Comparison of ENCODE assay signal across 1 cellular context in the genomic region with DNA sequence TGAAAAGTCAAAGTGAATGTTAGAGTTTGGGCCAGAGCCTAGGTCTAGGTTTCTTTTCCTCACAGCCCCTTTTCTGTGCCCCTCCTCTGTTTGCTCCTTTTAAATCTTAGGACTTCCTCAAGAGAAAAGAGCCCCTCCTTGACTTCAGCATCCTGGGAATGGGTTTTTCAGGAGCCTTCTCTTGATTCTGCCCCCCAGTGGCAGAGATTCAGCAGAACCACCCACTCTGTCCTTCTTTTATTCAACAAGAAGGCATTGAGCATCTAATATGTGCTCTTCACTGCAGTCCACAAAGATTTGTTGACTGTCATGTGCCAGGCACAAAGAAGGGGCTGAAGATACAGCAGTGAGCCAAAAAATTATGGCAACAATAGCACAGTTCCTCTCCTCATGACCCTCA.
A peak's percentile ranks its signal among the peaks of the same experiment; 100 is the strongest.
TF ChIP-seq lines count a peak whose summit lies in the region.

No MANE protein-coding gene starts in this region.

TF ChIP-seq in WTC11, 78 proteins besides CTCF, POLR2A, EP300 and RAD21:
- TF ChIP-seq, protein P1, sequence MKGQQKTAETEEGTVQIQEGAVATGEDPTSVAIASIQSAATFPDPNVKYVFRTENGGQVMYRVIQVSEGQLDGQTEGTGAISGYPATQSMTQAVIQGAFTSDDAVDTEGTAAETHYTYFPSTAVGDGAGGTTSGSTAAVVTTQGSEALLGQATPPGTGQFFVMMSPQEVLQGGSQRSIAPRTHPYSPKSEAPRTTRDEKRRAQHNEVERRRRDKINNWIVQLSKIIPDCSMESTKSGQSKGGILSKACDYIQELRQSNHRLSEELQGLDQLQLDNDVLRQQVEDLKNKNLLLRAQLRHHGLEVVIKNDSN (CRISPR knock-in tag; IDR thresholded peaks at IDR 0.05): no peak
- TF ChIP-seq, protein P2, sequence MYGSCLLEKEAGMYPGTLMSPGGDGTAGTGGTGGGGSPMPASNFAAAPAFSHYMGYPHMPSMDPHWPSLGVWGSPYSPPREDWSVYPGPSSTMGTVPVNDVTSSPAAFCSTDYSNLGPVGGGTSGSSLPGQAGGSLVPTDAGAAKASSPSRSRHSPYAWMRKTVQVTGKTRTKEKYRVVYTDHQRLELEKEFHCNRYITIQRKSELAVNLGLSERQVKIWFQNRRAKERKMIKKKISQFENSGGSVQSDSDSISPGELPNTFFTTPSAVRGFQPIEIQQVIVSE (CRISPR knock-in tag; IDR thresholded peaks at IDR 0.05; ENCODE audit: borderline replicate concordance): no peak
- TF ChIP-seq GTF2I (CRISPR knock-in tag; conservative IDR thresholded peaks at IDR 0.05) (0 out of 2 replicates have a peak, but pooled peaks have one; percentile 34), ZNF232 (CRISPR knock-in tag; IDR thresholded peaks at IDR 0.05) (no peak)
- TF ChIP-seq, protein P3, sequence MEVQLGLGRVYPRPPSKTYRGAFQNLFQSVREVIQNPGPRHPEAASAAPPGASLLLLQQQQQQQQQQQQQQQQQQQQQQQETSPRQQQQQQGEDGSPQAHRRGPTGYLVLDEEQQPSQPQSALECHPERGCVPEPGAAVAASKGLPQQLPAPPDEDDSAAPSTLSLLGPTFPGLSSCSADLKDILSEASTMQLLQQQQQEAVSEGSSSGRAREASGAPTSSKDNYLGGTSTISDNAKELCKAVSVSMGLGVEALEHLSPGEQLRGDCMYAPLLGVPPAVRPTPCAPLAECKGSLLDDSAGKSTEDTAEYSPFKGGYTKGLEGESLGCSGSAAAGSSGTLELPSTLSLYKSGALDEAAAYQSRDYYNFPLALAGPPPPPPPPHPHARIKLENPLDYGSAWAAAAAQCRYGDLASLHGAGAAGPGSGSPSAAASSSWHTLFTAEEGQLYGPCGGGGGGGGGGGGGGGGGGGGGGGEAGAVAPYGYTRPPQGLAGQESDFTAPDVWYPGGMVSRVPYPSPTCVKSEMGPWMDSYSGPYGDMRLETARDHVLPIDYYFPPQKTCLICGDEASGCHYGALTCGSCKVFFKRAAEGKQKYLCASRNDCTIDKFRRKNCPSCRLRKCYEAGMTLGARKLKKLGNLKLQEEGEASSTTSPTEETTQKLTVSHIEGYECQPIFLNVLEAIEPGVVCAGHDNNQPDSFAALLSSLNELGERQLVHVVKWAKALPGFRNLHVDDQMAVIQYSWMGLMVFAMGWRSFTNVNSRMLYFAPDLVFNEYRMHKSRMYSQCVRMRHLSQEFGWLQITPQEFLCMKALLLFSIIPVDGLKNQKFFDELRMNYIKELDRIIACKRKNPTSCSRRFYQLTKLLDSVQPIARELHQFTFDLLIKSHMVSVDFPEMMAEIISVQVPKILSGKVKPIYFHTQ (CRISPR knock-in tag; IDR thresholded peaks at IDR 0.05): no peak
- TF ChIP-seq, protein P4, sequence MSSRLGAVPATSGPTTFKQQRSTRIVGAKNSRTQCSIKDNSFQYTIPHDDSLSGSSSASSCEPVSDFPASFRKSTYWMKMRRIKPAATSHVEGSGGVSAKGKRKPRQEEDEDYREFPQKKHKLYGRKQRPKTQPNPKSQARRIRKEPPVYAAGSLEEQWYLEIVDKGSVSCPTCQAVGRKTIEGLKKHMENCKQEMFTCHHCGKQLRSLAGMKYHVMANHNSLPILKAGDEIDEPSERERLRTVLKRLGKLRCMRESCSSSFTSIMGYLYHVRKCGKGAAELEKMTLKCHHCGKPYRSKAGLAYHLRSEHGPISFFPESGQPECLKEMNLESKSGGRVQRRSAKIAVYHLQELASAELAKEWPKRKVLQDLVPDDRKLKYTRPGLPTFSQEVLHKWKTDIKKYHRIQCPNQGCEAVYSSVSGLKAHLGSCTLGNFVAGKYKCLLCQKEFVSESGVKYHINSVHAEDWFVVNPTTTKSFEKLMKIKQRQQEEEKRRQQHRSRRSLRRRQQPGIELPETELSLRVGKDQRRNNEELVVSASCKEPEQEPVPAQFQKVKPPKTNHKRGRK (CRISPR knock-in tag; IDR thresholded peaks at IDR 0.05; ENCODE audit: borderline replicate concordance): no peak
